Comparison of ENCODE assay signal across 16 cellular contexts in genomic region chr2:122999258-122999657, GRCh38.
"Had no signal": no experiment of that assay in that cellular context is flagged by ENCODE, and none has a peak within 500 bp of the region (broad histone marks: within the 10 kb centered on the region; RNA-seq: fewer than 3 reads in every experiment).

No MANE protein-coding gene starts in this region.

- H3K27me3 Mint-ChIP-seq: activated CD4-positive, alpha-beta memory T cell treated with anti-CD3 and anti-CD28 coated beads, Interleukin-2, amount 10 ng/mL, durations not matched to agents 7 days and 5 days; activated naive CD8-positive, alpha-beta T cell; naive B cell; stimulated activated naive CD8-positive, alpha-beta T cell treated with anti-CD3 and anti-CD28 coated beads, Interleukin-15, amount 100 ng/mL, for 72 hours had no signal

- H3K4me3 Mint-ChIP-seq: activated CD4-positive, alpha-beta memory T cell treated with anti-CD3 and anti-CD28 coated beads, Interleukin-2, amount 10 ng/mL, durations not matched to agents 7 days and 5 days; activated naive CD8-positive, alpha-beta T cell; activated T-cell treated with anti-CD3 and anti-CD28 coated beads, Interleukin-2, amount 50 U/mL, for 72 hours; endodermal cell; naive B cell; stimulated activated naive CD8-positive, alpha-beta T cell treated with anti-CD3 and anti-CD28 coated beads, Interleukin-15, amount 100 ng/mL, for 72 hours had no signal

- ATAC-seq: activated T-cell treated with anti-CD3 and anti-CD28 coated beads, Interleukin-2, amount 50 U/mL, for 72 hours; heart right ventricle; pancreas; stimulated activated naive CD8-positive, alpha-beta T cell treated with anti-CD3 and anti-CD28 coated beads, Interleukin-15, amount 100 ng/mL, for 72 hours had no signal

- H3K36me3 ChIP-seq: heart right ventricle, pancreas, sigmoid colon, spleen, upper lobe of left lung had no signal

- H3K9me3 Mint-ChIP-seq: endodermal cell had no signal

- DNase-seq: activated CD4-positive, alpha-beta memory T cell treated with anti-CD3 and anti-CD28 coated beads, Interleukin-2, amount 10 ng/mL, durations not matched to agents 7 days and 5 days; activated CD4-positive, alpha-beta T cell treated with anti-CD3 and anti-CD28 coated beads for 1 hour; activated gamma-delta T cell treated with Interleukin-2 at 50 U/mL for 16 hours; activated T-cell treated with anti-CD3 and anti-CD28 coated beads, Interleukin-2, amount 50 U/mL, for 72 hours; amniotic stem cell; dorsolateral prefrontal cortex; heart right ventricle; islet precursor cell; naive B cell; pancreas; sigmoid colon; spleen; stimulated activated naive CD8-positive, alpha-beta T cell treated with anti-CD3 and anti-CD28 coated beads, Interleukin-15, amount 100 ng/mL, for 72 hours; upper lobe of left lung had no signal

- H3K36me3 Mint-ChIP-seq: activated naive CD8-positive, alpha-beta T cell; naive B cell had no signal

- H3K9me3 ChIP-seq: upper lobe of left lung had no signal

- H3K27ac ChIP-seq: dorsolateral prefrontal cortex, heart right ventricle, pancreas, sigmoid colon, spleen, upper lobe of left lung had no signal

- H3K4me3 ChIP-seq: dorsolateral prefrontal cortex, heart right ventricle, pancreas, sigmoid colon, spleen, upper lobe of left lung had no signal

- H3K27me3 ChIP-seq: dorsolateral prefrontal cortex, heart right ventricle, pancreas, sigmoid colon, spleen, upper lobe of left lung had no signal

- H3K4me1 Mint-ChIP-seq: activated CD4-positive, alpha-beta memory T cell treated with anti-CD3 and anti-CD28 coated beads, Interleukin-2, amount 10 ng/mL, durations not matched to agents 7 days and 5 days; naive B cell; stimulated activated naive CD8-positive, alpha-beta T cell treated with anti-CD3 and anti-CD28 coated beads, Interleukin-15, amount 100 ng/mL, for 72 hours had no signal

- H3K4me1 ChIP-seq: heart right ventricle, pancreas, sigmoid colon, spleen, upper lobe of left lung had no signal

- H3K27ac Mint-ChIP-seq: activated CD4-positive, alpha-beta memory T cell treated with anti-CD3 and anti-CD28 coated beads, Interleukin-2, amount 10 ng/mL, durations not matched to agents 7 days and 5 days; activated naive CD8-positive, alpha-beta T cell; activated T-cell treated with anti-CD3 and anti-CD28 coated beads, Interleukin-2, amount 50 U/mL, for 72 hours; naive B cell; stimulated activated naive CD8-positive, alpha-beta T cell treated with anti-CD3 and anti-CD28 coated beads, Interleukin-15, amount 100 ng/mL, for 72 hours had no signal
